Comparison of ENCODE assay signal across 8 cellular contexts in the genomic region with DNA sequence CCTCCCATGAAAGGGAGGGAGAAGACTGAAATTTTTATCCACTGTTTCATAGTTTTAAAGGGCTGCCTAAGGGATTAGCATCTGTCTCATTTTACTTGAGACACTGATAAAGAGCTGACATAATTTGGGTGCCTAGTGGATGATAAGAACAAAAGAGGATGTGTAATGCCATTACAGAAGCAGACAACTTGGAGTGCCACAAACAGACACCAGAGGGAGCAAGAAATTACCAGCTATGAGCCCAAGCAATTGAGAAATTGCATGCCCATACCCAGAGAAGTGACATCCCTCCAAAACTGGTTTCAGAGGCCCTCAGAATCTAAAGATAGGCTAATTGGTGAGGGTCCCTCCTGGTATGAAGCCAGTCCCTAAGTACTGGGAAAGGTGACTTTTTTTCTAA. TPM values are rescaled to one million over a fixed set of nuclear protein-coding genes. Genes with fewer than 3 reads are reported as not detected.
DNase-seq lines count a peak whose midpoint lies in the region; ATAC-seq and TF ChIP-seq lines count a peak whose summit lies in the region.

No MANE protein-coding gene starts in this region.

- H3K4me2 ChIP-seq in neural cell (ENCODE audit: low read length), result no peak overlapping the region

- no peaks in the 10 kb centered on the region for H3K36me3 ChIP-seq in adrenal gland (replicated peaks in 1 of 2)
- no peaks in the 10 kb centered on the region for H3K36me3 ChIP-seq in neural cell (ENCODE audit: insufficient read depth, low read length)

- H3K9me2 ChIP-seq in neural cell (ENCODE audit: insufficient read depth, low read length), result no peaks in the 10 kb centered on the region

- DNase-seq in activated CD4-positive, alpha-beta T cell treated with anti-CD3 and anti-CD28 coated beads for 36 hours, result peak; percentile 8
- DNase-seq in activated CD4-positive, alpha-beta T cell treated with anti-CD3 and anti-CD28 coated beads, Interleukin-2, amount 50 U/mL, for 1 hour, result no peak
- peak; percentile 68 for DNase-seq in KBM-7
- peak; percentile 29 to 55 (median 35) for DNase-seq in adrenal gland
- no peak for DNase-seq in NCI-H146 treated with DMSO at 0.1 percent for 48 hours (lab: John Stamatoyannopoulos, UW; ENCODE audit: unreplicated experiment)
- DNase-seq in activated naive CD4-positive, alpha-beta T cell (lab: John Stamatoyannopoulos, UW), result no peak

- no peak for ATAC-seq in activated CD4-positive, alpha-beta T cell treated with anti-CD3 and anti-CD28 coated beads for 36 hours
- peak; percentile 79 for ATAC-seq in GM21529 (IDR thresholded peaks at IDR 0.05; ENCODE audit: unreplicated experiment)

- POLR2A ChIA-PET in activated CD4-positive, alpha-beta T cell treated with anti-CD3 and anti-CD28 coated beads for 36 hours (lab: Charles Lee), result no interaction called here

- H3K79me2 ChIP-seq in neural cell (replicated peaks; ENCODE audit: insufficient read depth, low read length), result no peaks in the 10 kb centered on the region

- intact Hi-C loops in activated CD4-positive, alpha-beta T cell treated with anti-CD3 and anti-CD28 coated beads for 36 hours (cut with DNase I, micrococcal nuclease), result loop anchor here in 1 of 2 experiments (1.0 kb wide), 1 partner anchor 166 kb away; no protein-coding TSS in a partner anchor
- intact Hi-C loops in adrenal gland (cut with DNase I), result loop anchor here in 1 of 2 donors (10.0 kb wide), 1 partner anchor 165 kb away; no protein-coding TSS in a partner anchor

- no peak overlapping the region for H3K9ac ChIP-seq in neural cell (ENCODE audit: low read length)

- H3K4me3 ChIP-seq in adrenal gland (no peak overlapping the region), neural cell (ENCODE audit: low read length) (no peak overlapping the region)

- no peak overlapping the region for H2AFZ ChIP-seq in neural cell (ENCODE audit: low read depth, low read length)

- H3K27ac ChIP-seq in adrenal gland (no peak overlapping the region), neural cell (ENCODE audit: low read length) (no peak overlapping the region)

- H3K36me3 Mint-ChIP-seq in activated CD4-positive, alpha-beta T cell treated with anti-CD3 and anti-CD28 coated beads for 36 hours (ENCODE audit: low read depth), result no peaks in the 10 kb centered on the region

- TF ChIP-seq EP300 in neural cell (conservative IDR thresholded peaks at IDR 0.05; ENCODE audit: poor library complexity, severe bottlenecking), result no peak

- TF ChIP-seq CTCF in adrenal gland (IDR thresholded peaks at IDR 0.05), result peak; percentile 29 to 55 (median 40)
- TF ChIP-seq CTCF in neural cell (IDR thresholded peaks at IDR 0.05; ENCODE audit: poor library complexity, severe bottlenecking), result no peak

- H3K27me3 Mint-ChIP-seq in activated CD4-positive, alpha-beta T cell treated with anti-CD3 and anti-CD28 coated beads for 36 hours, result no peaks in the 10 kb centered on the region

- H3K9me3 ChIP-seq in adrenal gland (replicated peaks in 1 of 3), result no peaks in the 10 kb centered on the region
- no peaks in the 10 kb centered on the region for H3K9me3 ChIP-seq in neural cell (ENCODE audit: low read length)

- in situ Hi-C loops in KBM-7 (cut with MboI; ENCODE audit: low pct_unique_long_range_greater_than_20kb, low sequenced_read_pairs), result no loop called here

- no peaks in the 10 kb centered on the region for H3K4me1 ChIP-seq in adrenal gland (replicated peaks in 1 of 2)

- CTCF ChIA-PET in activated CD4-positive, alpha-beta T cell treated with anti-CD3 and anti-CD28 coated beads for 36 hours (lab: Charles Lee), result interaction anchor here (0.8 kb wide), 1 partner anchor 166 kb away, joined by 5 read pairs; no protein-coding TSS in a partner anchor

- H3K27ac Mint-ChIP-seq in activated CD4-positive, alpha-beta T cell treated with anti-CD3 and anti-CD28 coated beads for 36 hours, result no peak overlapping the region

- H3K27me3 ChIP-seq in adrenal gland, result no peaks in the 10 kb centered on the region
- H3K27me3 ChIP-seq in neural cell (ENCODE audit: insufficient read depth, low read depth, low read length), result no peaks in the 10 kb centered on the region

- H4K20me1 ChIP-seq in neural cell (ENCODE audit: insufficient read depth), result no peaks in the 10 kb centered on the region

- no peak for TF ChIP-seq POLR2A in adrenal gland (IDR thresholded peaks at IDR 0.05)

- no peaks in the 10 kb centered on the region for H3K4me1 Mint-ChIP-seq in activated CD4-positive, alpha-beta T cell treated with anti-CD3 and anti-CD28 coated beads for 36 hours

- no peak for TF ChIP-seq RAD21 in neural cell (conservative IDR thresholded peaks at IDR 0.05)

- no peak overlapping the region for H3K4me3 Mint-ChIP-seq in activated CD4-positive, alpha-beta T cell treated with anti-CD3 and anti-CD28 coated beads for 36 hours

- no peaks in the 10 kb centered on the region for H3F3A ChIP-seq in neural cell (ENCODE audit: insufficient read depth, low read length, poor library complexity, severe bottlenecking)

- H3K9me3 Mint-ChIP-seq in activated CD4-positive, alpha-beta T cell treated with anti-CD3 and anti-CD28 coated beads for 36 hours (ENCODE audit: low read depth), result no peaks in the 10 kb centered on the region

TF ChIP-seq in neural cell, 6 proteins besides CTCF, POLR2A, EP300 and RAD21:
- TF ChIP-seq EZH2 (IDR thresholded peaks at IDR 0.05; ENCODE audit: borderline replicate concordance, insufficient read depth, low read length, poor library complexity, severe bottlenecking), result no peak
- no peak for TF ChIP-seq POLR2AphosphoS5 (IDR thresholded peaks at IDR 0.05)
- TF ChIP-seq SMC3 (conservative IDR thresholded peaks at IDR 0.05; ENCODE audit: poor library complexity), result peak; percentile 18
- no peak for TF ChIP-seq TAF1 (IDR thresholded peaks at IDR 0.05; ENCODE audit: low read depth)
- TF ChIP-seq, protein P1, sequence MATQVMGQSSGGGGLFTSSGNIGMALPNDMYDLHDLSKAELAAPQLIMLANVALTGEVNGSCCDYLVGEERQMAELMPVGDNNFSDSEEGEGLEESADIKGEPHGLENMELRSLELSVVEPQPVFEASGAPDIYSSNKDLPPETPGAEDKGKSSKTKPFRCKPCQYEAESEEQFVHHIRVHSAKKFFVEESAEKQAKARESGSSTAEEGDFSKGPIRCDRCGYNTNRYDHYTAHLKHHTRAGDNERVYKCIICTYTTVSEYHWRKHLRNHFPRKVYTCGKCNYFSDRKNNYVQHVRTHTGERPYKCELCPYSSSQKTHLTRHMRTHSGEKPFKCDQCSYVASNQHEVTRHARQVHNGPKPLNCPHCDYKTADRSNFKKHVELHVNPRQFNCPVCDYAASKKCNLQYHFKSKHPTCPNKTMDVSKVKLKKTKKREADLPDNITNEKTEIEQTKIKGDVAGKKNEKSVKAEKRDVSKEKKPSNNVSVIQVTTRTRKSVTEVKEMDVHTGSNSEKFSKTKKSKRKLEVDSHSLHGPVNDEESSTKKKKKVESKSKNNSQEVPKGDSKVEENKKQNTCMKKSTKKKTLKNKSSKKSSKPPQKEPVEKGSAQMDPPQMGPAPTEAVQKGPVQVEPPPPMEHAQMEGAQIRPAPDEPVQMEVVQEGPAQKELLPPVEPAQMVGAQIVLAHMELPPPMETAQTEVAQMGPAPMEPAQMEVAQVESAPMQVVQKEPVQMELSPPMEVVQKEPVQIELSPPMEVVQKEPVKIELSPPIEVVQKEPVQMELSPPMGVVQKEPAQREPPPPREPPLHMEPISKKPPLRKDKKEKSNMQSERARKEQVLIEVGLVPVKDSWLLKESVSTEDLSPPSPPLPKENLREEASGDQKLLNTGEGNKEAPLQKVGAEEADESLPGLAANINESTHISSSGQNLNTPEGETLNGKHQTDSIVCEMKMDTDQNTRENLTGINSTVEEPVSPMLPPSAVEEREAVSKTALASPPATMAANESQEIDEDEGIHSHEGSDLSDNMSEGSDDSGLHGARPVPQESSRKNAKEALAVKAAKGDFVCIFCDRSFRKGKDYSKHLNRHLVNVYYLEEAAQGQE (IDR thresholded peaks at IDR 0.05; ENCODE audit: borderline replicate concordance), result no peak
- no peak for TF ChIP-seq MXI1 (conservative IDR thresholded peaks at IDR 0.05; ENCODE audit: poor library complexity, severe bottlenecking)

RNA-seq across cellular contexts. Expression of a gene that starts 38.5 kb away (rescaled TPM):
- total RNA-seq in activated CD4-positive, alpha-beta T cell treated with anti-CD3 and anti-CD28 coated beads for 36 hours, result not detected
- under 1 TPM in 1 of 8 donors, not detected in 7; 0.08 TPM for total RNA-seq in adrenal gland
- not detected for polyA plus RNA-seq in adrenal gland
- polyA plus RNA-seq in neural cell, result 4.4 and 4.9 TPM in 2 replicates
- polyA minus RNA-seq in neural cell, result 6.9 and 8.3 TPM in 2 replicates

Comparison
In these comparisons a context has a peak if more than half of its experiments do, and no peak if none do; other contexts are left out.
1. DNase-seq: peak in activated CD4-positive, alpha-beta T cell treated with anti-CD3 and anti-CD28 coated beads for 36 hours (single experiment), KBM-7 (single experiment) and adrenal gland (7 of 7); none in activated CD4-positive, alpha-beta T cell treated with anti-CD3 and anti-CD28 coated beads, Interleukin-2, amount 50 U/mL, for 1 hour (single experiment), NCI-H146 treated with DMSO at 0.1 percent for 48 hours (single experiment) and activated naive CD4-positive, alpha-beta T cell (0 of 4).